34 cellular contexts compared by ENCODE assay signal in the genomic region with DNA sequence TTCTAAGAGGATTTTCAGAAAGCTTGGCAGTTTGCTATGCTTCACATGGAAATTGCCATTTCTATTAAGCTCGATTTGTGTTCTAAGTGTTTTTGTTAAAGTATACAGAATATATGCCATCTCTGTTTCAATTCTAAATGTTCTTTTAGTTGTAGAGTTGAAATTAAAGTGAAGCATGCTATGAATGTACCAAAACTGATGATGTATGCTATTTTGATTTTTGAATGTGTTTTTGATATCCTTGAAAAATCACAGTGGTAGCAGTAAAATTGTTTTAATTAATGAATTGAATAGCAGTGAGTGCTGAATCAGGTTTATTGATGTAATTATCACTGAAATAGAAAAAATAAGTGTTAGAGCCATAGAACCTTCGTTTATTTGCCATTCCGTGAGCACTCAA.
"Had no signal": no experiment of that assay in that cellular context is flagged by ENCODE, and none has a peak within 500 bp of the region (broad histone marks: within the 10 kb centered on the region; RNA-seq: fewer than 3 reads in every experiment).

No MANE protein-coding gene starts in this region.

- FAIRE-seq: astrocyte, colon, TTC549 had no signal

- H3K9me3 ChIP-seq: adrenal gland, body of pancreas, breast epithelium had no signal

- H3K27ac ChIP-seq: adrenal gland, body of pancreas, brain microvascular endothelial cell, breast epithelium, VCaP had no signal

- H3K4me1 ChIP-seq: adrenal gland, breast epithelium had no signal

- H3K4me3 ChIP-seq: adrenal gland, body of pancreas, breast epithelium had no signal

- DNase-seq: activated B cell treated with CpG ODN at 0.5 μM for 24 hours; activated CD4-positive, alpha-beta memory T cell treated with anti-CD3 and anti-CD28 coated beads for 36 hours; activated CD4-positive, alpha-beta T cell treated with anti-CD3 and anti-CD28 coated beads for 4 hours; activated CD4-positive, alpha-beta T cell treated with anti-CD3 and anti-CD28 coated beads, Interleukin-2, amount 10 ng/mL, durations not matched to agents 24 days and 14 days; activated CD4-positive, alpha-beta T cell treated with anti-CD3 and anti-CD28 coated beads, Interleukin-2, amount 50 U/mL, for 1 hour; activated CD4-positive, alpha-beta T cell treated with anti-CD3 and anti-CD28 coated beads, Interleukin-2, amount 50 U/mL, for 4 hours; activated CD4-positive, CD25-positive, alpha-beta regulatory T cell treated with anti-CD3 and anti-CD28 coated beads, Interleukin-2, amount 50 U/mL, for 72 hours; activated CD8-positive, alpha-beta memory T cell treated with anti-CD3 and anti-CD28 coated beads, Interleukin-2, amount 50 U/mL, for 4 hours; activated CD8-positive, alpha-beta T cell treated with anti-CD3 and anti-CD28 coated beads for 36 hours; activated effector memory CD4-positive, alpha-beta T cell treated with anti-CD3 and anti-CD28 coated beads, Interleukin-2, amount 50 U/mL, for 16 hours; activated gamma-delta T cell treated with Interleukin-2 at 50 U/mL for 16 hours; activated naive CD4-positive, alpha-beta T cell; activated naive CD4-positive, alpha-beta T cell treated with anti-CD3 and anti-CD28 coated beads for 36 hours; activated naive CD4-positive, alpha-beta T cell treated with anti-CD3 and anti-CD28 coated beads, Interleukin-2, amount 50 U/mL, for 16 hours; activated naive CD8-positive, alpha-beta T cell treated with anti-CD3 and anti-CD28 coated beads for 36 hours; activated T-cell treated with anti-CD3 and anti-CD28 coated beads for 4 hours; activated T-cell treated with anti-CD3 and anti-CD28 coated beads, Interleukin-2, amount 50 U/mL, for 1 hour; activated T-cell treated with anti-CD3 and anti-CD28 coated beads, Interleukin-2, amount 50 U/mL, for 4 hours; activated T-cell treated with anti-CD3 and anti-CD28 coated beads, Interleukin-2, amount 50 U/mL, for 72 hours; adrenal gland; amniotic stem cell; aorta; body of pancreas; brain microvascular endothelial cell; central memory CD4-positive, alpha-beta T cell; T-helper 2 cell; T-helper 9 cell had no signal

- H3K36me3 ChIP-seq: adrenal gland, brain microvascular endothelial cell, breast epithelium had no signal

- H3K27me3 ChIP-seq: adrenal gland, body of pancreas, brain microvascular endothelial cell, breast epithelium had no signal

- ATAC-seq: activated CD8-positive, alpha-beta T cell treated with anti-CD3 and anti-CD28 coated beads for 36 hours; activated naive CD4-positive, alpha-beta T cell treated with anti-CD3 and anti-CD28 coated beads, Interleukin-2, amount 50 U/mL, for 72 hours; activated T-cell treated with anti-CD3 and anti-CD28 coated beads, Interleukin-2, amount 50 U/mL, for 4 hours; activated T-cell treated with anti-CD3 and anti-CD28 coated beads, Interleukin-2, amount 50 U/mL, for 72 hours; activated T-helper 17 cell treated with anti-CD3 and anti-CD28 coated beads, Interleukin-2, amount 50 U/mL, for 72 hours; body of pancreas had no signal
